In the genomic region with DNA sequence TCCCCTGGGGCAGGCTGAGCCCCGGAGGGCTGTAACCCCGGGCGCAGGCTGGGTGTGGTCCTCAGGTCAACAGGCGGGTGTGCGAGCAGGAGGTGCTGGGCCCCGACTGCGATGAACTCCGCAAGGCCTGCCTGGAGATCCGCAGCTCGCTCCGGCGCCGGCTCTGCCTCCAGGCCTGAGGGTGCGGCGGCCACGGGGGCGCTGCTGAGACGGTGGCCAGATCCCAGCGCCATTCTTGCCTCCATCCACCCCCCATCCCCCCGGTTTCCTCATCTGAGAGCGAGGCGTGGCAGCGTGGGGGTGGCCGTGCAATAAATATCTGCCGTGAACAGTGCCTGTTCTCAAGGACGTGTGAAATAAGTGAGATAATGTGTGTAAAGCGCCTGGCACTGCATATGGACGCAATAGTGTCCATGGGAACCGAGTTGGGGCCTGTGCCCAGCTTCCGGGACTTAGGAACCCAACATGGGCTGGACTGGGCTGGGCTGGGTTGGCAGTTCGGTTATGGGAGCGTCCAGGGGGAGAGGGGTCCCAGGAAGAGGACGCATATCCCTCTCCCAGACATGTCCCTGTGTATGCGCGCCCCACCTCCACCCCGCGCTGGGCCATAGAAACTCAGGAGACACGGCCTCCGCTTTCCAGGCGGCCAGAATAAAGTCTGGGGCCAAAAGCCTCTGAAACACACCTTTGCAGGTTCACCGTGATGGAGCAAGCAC, we compare ENCODE assay signal across 1 cellular context.
TF ChIP-seq lines count a peak whose summit lies in the region.

No MANE protein-coding gene starts in this region.

TF ChIP-seq in HepG2, 621 proteins besides CTCF, POLR2A, EP300 and RAD21 (continued from another document):
- TF ChIP-seq, protein P1, sequence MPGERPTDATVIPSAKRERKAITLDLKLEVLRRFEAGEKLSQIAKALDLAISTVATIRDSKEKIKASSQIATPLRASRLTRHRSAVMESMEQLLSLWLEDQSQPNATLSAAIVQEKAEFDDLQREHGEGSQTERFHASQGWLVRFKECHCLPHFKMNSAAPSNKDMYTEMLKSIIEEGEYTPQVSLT (CRISPR knock-in tag; IDR thresholded peaks at IDR 0.05; ENCODE audit: borderline replicate concordance, low read depth), result no peak
- 0 out of 2 replicates have a peak, but pooled peaks have one; percentile 20 for TF ChIP-seq KAT8 (CRISPR knock-in tag; IDR thresholded peaks at IDR 0.05)
- TF ChIP-seq TMF1 (CRISPR knock-in tag; IDR thresholded peaks at IDR 0.05; ENCODE audit: low read depth), result peak; percentile 24; the same call in 1 of the 2 replicates
- peak; percentile 49; the same call in 1 of the 2 replicates for TF ChIP-seq ZNF598 (CRISPR knock-in tag; IDR thresholded peaks at IDR 0.05; ENCODE audit: borderline replicate concordance)
- TF ChIP-seq ZNF234 (CRISPR knock-in tag; conservative IDR thresholded peaks at IDR 0.05), result no peak
- TF ChIP-seq, protein P2, sequence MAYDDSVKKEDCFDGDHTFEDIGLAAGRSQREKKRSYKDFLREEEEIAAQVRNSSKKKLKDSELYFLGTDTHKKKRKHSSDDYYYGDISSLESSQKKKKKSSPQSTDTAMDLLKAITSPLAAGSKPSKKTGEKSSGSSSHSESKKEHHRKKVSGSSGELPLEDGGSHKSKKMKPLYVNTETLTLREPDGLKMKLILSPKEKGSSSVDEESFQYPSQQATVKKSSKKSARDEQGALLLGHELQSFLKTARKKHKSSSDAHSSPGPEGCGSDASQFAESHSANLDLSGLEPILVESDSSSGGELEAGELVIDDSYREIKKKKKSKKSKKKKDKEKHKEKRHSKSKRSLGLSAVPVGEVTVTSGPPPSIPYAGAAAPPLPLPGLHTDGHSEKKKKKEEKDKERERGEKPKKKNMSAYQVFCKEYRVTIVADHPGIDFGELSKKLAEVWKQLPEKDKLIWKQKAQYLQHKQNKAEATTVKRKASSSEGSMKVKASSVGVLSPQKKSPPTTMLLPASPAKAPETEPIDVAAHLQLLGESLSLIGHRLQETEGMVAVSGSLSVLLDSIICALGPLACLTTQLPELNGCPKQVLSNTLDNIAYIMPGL (CRISPR knock-in tag; IDR thresholded peaks at IDR 0.05; ENCODE audit: borderline replicate concordance in 1 of 2, low read depth in 1 of 2), result peak in 1 of 2 experiments; percentile 91; a peak in 3 of 4 replicates
- TF ChIP-seq, protein P3, sequence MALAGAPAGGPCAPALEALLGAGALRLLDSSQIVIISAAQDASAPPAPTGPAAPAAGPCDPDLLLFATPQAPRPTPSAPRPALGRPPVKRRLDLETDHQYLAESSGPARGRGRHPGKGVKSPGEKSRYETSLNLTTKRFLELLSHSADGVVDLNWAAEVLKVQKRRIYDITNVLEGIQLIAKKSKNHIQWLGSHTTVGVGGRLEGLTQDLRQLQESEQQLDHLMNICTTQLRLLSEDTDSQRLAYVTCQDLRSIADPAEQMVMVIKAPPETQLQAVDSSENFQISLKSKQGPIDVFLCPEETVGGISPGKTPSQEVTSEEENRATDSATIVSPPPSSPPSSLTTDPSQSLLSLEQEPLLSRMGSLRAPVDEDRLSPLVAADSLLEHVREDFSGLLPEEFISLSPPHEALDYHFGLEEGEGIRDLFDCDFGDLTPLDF (CRISPR knock-in tag; IDR thresholded peaks at IDR 0.05), result no peak
- TF ChIP-seq, protein P4, sequence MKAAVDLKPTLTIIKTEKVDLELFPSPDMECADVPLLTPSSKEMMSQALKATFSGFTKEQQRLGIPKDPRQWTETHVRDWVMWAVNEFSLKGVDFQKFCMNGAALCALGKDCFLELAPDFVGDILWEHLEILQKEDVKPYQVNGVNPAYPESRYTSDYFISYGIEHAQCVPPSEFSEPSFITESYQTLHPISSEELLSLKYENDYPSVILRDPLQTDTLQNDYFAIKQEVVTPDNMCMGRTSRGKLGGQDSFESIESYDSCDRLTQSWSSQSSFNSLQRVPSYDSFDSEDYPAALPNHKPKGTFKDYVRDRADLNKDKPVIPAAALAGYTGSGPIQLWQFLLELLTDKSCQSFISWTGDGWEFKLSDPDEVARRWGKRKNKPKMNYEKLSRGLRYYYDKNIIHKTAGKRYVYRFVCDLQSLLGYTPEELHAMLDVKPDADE (CRISPR knock-in tag; IDR thresholded peaks at IDR 0.05), result no peak
- TF ChIP-seq ZNF773 (CRISPR knock-in tag; IDR thresholded peaks at IDR 0.05; ENCODE audit: borderline replicate concordance), result no peak
- TF ChIP-seq KLF15 (CRISPR knock-in tag; IDR thresholded peaks at IDR 0.05; ENCODE audit: borderline replicate concordance), result no peak
- 0 out of 2 replicates have a peak, but pooled peaks have one; percentile 44 for TF ChIP-seq GZF1 (CRISPR knock-in tag; IDR thresholded peaks at IDR 0.05)
- 0 out of 2 replicates have a peak, but pooled peaks have one; percentile 22 for TF ChIP-seq GATAD2A (CRISPR knock-in tag; IDR thresholded peaks at IDR 0.05)
- peak; percentile 36; the same call in 1 of the 2 replicates for TF ChIP-seq STAG1 (CRISPR knock-in tag; IDR thresholded peaks at IDR 0.05)
- TF ChIP-seq, protein P5, sequence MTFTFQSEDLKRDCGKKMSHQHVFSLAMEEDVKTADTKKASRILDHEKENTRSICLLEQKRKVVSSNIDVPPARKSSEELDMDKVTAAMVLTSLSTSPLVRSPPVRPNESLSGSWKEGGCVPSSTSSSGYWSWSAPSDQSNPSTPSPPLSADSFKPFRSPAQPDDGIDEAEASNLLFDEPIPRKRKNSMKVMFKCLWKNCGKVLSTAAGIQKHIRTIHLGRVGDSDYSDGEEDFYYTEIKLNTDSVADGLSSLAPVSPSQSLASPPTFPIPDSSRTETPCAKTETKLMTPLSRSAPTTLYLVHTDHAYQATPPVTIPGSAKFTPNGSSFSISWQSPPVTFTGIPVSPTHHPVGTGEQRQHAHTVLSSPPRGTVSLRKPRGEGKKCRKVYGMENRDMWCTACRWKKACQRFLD (CRISPR knock-in tag; IDR thresholded peaks at IDR 0.05; ENCODE audit: borderline replicate concordance), result 0 out of 2 replicates have a peak, but pooled peaks have one; percentile 10
- 0 out of 2 replicates have a peak, but pooled peaks have one; percentile 40 for TF ChIP-seq MEF2D (CRISPR knock-in tag; IDR thresholded peaks at IDR 0.05)
- no peak; the same call in 1 of the 2 replicates for TF ChIP-seq PPARG (CRISPR knock-in tag; conservative IDR thresholded peaks at IDR 0.05)
- no peak for TF ChIP-seq GTF2F1 (IDR thresholded peaks at IDR 0.05; ENCODE audit: low read length)
